8 cellular contexts compared by ENCODE assay signal in genomic region chr17:17724307-17724921, GRCh38. TPM values are rescaled to one million over a fixed set of nuclear protein-coding genes. Genes with fewer than 3 reads are reported as not detected.
DNase-seq lines count a peak whose midpoint lies in the region; ATAC-seq, FAIRE-seq and TF ChIP-seq lines count a peak whose summit lies in the region.

No MANE protein-coding gene starts in this region.

- H2BK5ac ChIP-seq in H1 (ENCODE audit: low read depth, low read length) = no peak overlapping the region

- peaks cover 32 to 33% of the 10 kb centered on the region in 2 donors for H3K4me1 Mint-ChIP-seq in natural killer cell treated with Interleukin-12 subunit alpha and Interleukin-12 subunit beta and Interleukin-15 and Interleukin-18, amount 100 ng/mL, for 72 hours (ENCODE audit: low read depth in 2 of 2)
- peaks cover 45% of the 10 kb centered on the region for H3K4me1 Mint-ChIP-seq in Calu3 (ENCODE audit: low read depth, unreplicated experiment)

- H4K20me1 ChIP-seq in OCI-LY3 (ENCODE audit: insufficient read depth, low read length) = no peaks in the 10 kb centered on the region
- H4K20me1 ChIP-seq in H1 (replicated peaks in 1 of 2; ENCODE audit: control insufficient read depth in 1 of 2, insufficient read depth in 2 of 2, low read length in 2 of 2) = peaks cover 19 to 38% of the 10 kb centered on the region in 2 experiments

- H2AFZ ChIP-seq in OCI-LY3 (ENCODE audit: low read depth, low read length) (no peak overlapping the region), H1 (ENCODE audit: low read length) (no peak overlapping the region)

- H2BK12ac ChIP-seq in H1 (ENCODE audit: low read depth, low read length) = no peak overlapping the region

- CTCF ChIA-PET in H1 (lab: Charles Lee; ENCODE audit: partially characterized antibody) = interaction anchor here (1.2 to 1.4 kb wide), 2 partner anchors 22 to 43 kb away, joined by 3 to 4 read pairs; no protein-coding TSS in a partner anchor
- CTCF ChIA-PET in Calu3 (lab: Charles Lee) = no interaction called here

- H3K79me1 ChIP-seq in H1 (ENCODE audit: low read depth, low read length) = no peaks in the 10 kb centered on the region

- H3K9ac ChIP-seq in OCI-LY3 (ENCODE audit: low read length) = no peak overlapping the region
- H3K9ac ChIP-seq in H1 (replicated peaks in 1 of 4; ENCODE audit: extremely low read depth in 1 of 4, low read depth in 3 of 4, low read length in 3 of 4) = no peak overlapping the region; a peak in 1 of 7 replicates

- no peak for FAIRE-seq in H1 (lab: Jason Lieb, UNC)

- no peak overlapping the region for H3K56ac ChIP-seq in H1 (replicated peaks; ENCODE audit: insufficient read length, low read depth, low read length)

- H3K23ac ChIP-seq in H1 (ENCODE audit: insufficient read length) = no peak overlapping the region

- no peak for TF ChIP-seq POLR2A in H1 (IDR thresholded peaks at IDR 0.05; ENCODE audit: control extremely low read depth in 1 of 2, low read depth in 2 of 2, low read length in 2 of 2)

- H3K79me2 ChIP-seq in OCI-LY3 (ENCODE audit: low read length) (no peaks in the 10 kb centered on the region), H1 (ENCODE audit: control insufficient read depth in 1 of 2, insufficient read depth in 2 of 2, low read length in 2 of 2) (no peaks in the 10 kb centered on the region)

- no peak for TF ChIP-seq CTCF in OCI-LY3 (IDR thresholded peaks at IDR 0.05; ENCODE audit: low read depth, low read length)
- no peak for TF ChIP-seq CTCF in H1 (IDR thresholded peaks at IDR 0.05; ENCODE audit: control extremely low read depth in 1 of 3, insufficient read depth in 1 of 3, low read depth in 1 of 3, low read length in 3 of 3)
- no peak for TF ChIP-seq CTCF in Calu3 (IDR thresholded peaks at IDR 0.05; ENCODE audit: unreplicated experiment)

- H3K9me3 Mint-ChIP-seq in natural killer cell treated with Interleukin-12 subunit alpha and Interleukin-12 subunit beta and Interleukin-15 and Interleukin-18, amount 100 ng/mL, for 72 hours = no peaks in the 10 kb centered on the region
- H3K9me3 Mint-ChIP-seq in Calu3 (ENCODE audit: low read depth, unreplicated experiment) = no peaks in the 10 kb centered on the region

- H3K27ac ChIP-seq in OCI-LY3 (ENCODE audit: low read length) (no peak overlapping the region), H1 (ENCODE audit: low read depth, low read length) (no peak overlapping the region)

- no peaks in the 10 kb centered on the region for H3K36me3 ChIP-seq in OCI-LY3 (replicated peaks; ENCODE audit: low read depth, low read length)
- peaks cover 0 to 3% (median 0%) of the 10 kb centered on the region in 4 experiments; a peak in 1 of 8 replicates for H3K36me3 ChIP-seq in H1 (ENCODE audit: control insufficient read depth in 2 of 4, insufficient read depth in 4 of 4, low read length in 3 of 4)

- H3K4me1 ChIP-seq in OCI-LY3 (ENCODE audit: low read length) (no peaks in the 10 kb centered on the region), H1 (replicated peaks in 1 of 4; ENCODE audit: control insufficient read depth in 3 of 4, insufficient read depth in 4 of 4, low read length in 3 of 4) (peaks cover 0 to 29% (median 17%) of the 10 kb centered on the region in 4 experiments; a peak in 6 of 7 replicates)

- peaks cover 7% of the 10 kb centered on the region; the same call in 1 of the 2 replicates for H3K23me2 ChIP-seq in H1 (ENCODE audit: low read depth, low read length)

- POLR2A ChIA-PET in H1 (lab: Charles Lee; ENCODE audit: partially characterized antibody) = interaction anchor here (0.8 to 2.1 kb wide), 8 partner anchors 13 to 113 kb away, joined by 3 to 6 read pairs (median 4); no protein-coding TSS in a partner anchor

- no peak overlapping the region for H4K91ac ChIP-seq in H1 (replicated peaks; ENCODE audit: insufficient read length, low read length)

- no peak for TF ChIP-seq RAD21 in H1 (IDR thresholded peaks at IDR 0.05 in 1 of 2, conservative IDR thresholded peaks at IDR 0.05 in 1 of 2; ENCODE audit: low read depth in 2 of 2, low read length in 2 of 2)

- H3K14ac ChIP-seq in H1 (ENCODE audit: insufficient read length) = no peak overlapping the region

- no peak overlapping the region for H4K5ac ChIP-seq in H1 (ENCODE audit: insufficient read length, low read depth, low read length)

- no TSS peak for BruUV-seq in Calu3 (replicated peaks; lab: Mats Ljungman, UMichigan)

- 0 out of 2 replicates have a peak overlapping the region, but pooled peaks have one; percentile 15 for H3K18ac ChIP-seq in H1 (ENCODE audit: extremely low read depth, low read length)

- H3K27ac Mint-ChIP-seq in natural killer cell treated with Interleukin-12 subunit alpha and Interleukin-12 subunit beta and Interleukin-15 and Interleukin-18, amount 100 ng/mL, for 72 hours = no peak overlapping the region
- no peak overlapping the region for H3K27ac Mint-ChIP-seq in Calu3 (ENCODE audit: unreplicated experiment)

- peak overlapping the region; percentile 53; the same call in 1 of the 2 replicates for H4K8ac ChIP-seq in H1 (ENCODE audit: extremely low read depth, insufficient read depth, low read length)

- TF ChIP-seq EP300 in H1 (IDR thresholded peaks at IDR 0.05; ENCODE audit: borderline replicate concordance in 1 of 2, low read depth in 2 of 2, low read length in 2 of 2) = no peak

- ATAC-seq in natural killer cell treated with Interleukin-12 subunit alpha and Interleukin-12 subunit beta and Interleukin-15 and Interleukin-18, amount 100 ng/mL, for 72 hours = peak; percentile 63 to 73

- no peak overlapping the region for H2BK20ac ChIP-seq in H1 (ENCODE audit: low read length)

- no peaks in the 10 kb centered on the region for H3K27me3 ChIP-seq in OCI-LY3 (ENCODE audit: low read depth, low read length)
- H3K27me3 ChIP-seq in H1 (replicated peaks in 1 of 4; ENCODE audit: control insufficient read depth in 3 of 4, extremely low read depth in 1 of 4, insufficient read depth in 3 of 4, low read length in 3 of 4) = peaks cover 83 to 99% (median 96%) of the 10 kb centered on the region in 4 experiments

- H3K4me3 Mint-ChIP-seq in natural killer cell treated with Interleukin-12 subunit alpha and Interleukin-12 subunit beta and Interleukin-15 and Interleukin-18, amount 100 ng/mL, for 72 hours = peak overlapping the region; percentile 87
- no peak overlapping the region for H3K4me3 Mint-ChIP-seq in Calu3 (ENCODE audit: low read depth, unreplicated experiment)

- 1% methylated on average over 37 of the region's 46 CpGs; no CpG with 5 or more reads in 1 of the 2 experiments for WGBS in H1 (ENCODE audit: extremely low coverage in 1 of 2, insufficient coverage in 1 of 2, insufficient read length in 1 of 2, insufficient replicate concordance in 2 of 2, low coverage in 1 of 2, low lambda C conversion rate in 2 of 2, missing lambda C conversion rate in 1 of 2), 2 experiments

- H3K4me2 ChIP-seq in OCI-LY3 (ENCODE audit: low read length) (peak overlapping the region; percentile 59), H1 (ENCODE audit: insufficient read depth in 1 of 2, low read depth in 2 of 2, low read length in 2 of 2) (peak overlapping the region; percentile 80 to 99)

- no peak overlapping the region for H2AK5ac ChIP-seq in H1 (ENCODE audit: low read depth, low read length)

- no peak overlapping the region for H2BK15ac ChIP-seq in H1 (ENCODE audit: low read length)

- DNase-seq in NCI-H2171 treated with DMSO at 0.1 percent for 48 hours (lab: John Stamatoyannopoulos, UW) = peak; percentile 38
- no peak for DNase-seq in NCI-H2171 (lab: John Stamatoyannopoulos, UW)
- DNase-seq in H1 (ENCODE audit: low read depth in 1 of 2, low spot score in 2 of 2) = peak in 1 of 2 experiments; percentile 81
- no peak for DNase-seq in natural killer cell treated with Interleukin-12 subunit alpha and Interleukin-12 subunit beta and Interleukin-15 and Interleukin-18, amount 100 ng/mL, for 72 hours (ENCODE audit: low spot score)
- no peak for DNase-seq in hippocampal formation (lab: John Stamatoyannopoulos, UW)
- DNase-seq in Calu3 = no peak
- DNase-seq in effector CD4-positive, alpha-beta T cell = no peak

- no peaks in the 10 kb centered on the region for H3K9me3 ChIP-seq in OCI-LY3 (ENCODE audit: insufficient read depth, low read length)
- no peaks in the 10 kb centered on the region for H3K9me3 ChIP-seq in H1 (ENCODE audit: insufficient read depth in 2 of 2, low read depth in 1 of 2, low read length in 1 of 2)

- intact Hi-C loops in Calu3 (cut with micrococcal nuclease; ENCODE audit: unreplicated experiment) = no loop called here

- H3K4ac ChIP-seq in H1 (replicated peaks; ENCODE audit: insufficient read length, low read depth, low read length) = no peak overlapping the region

- H3K4me3 ChIP-seq in OCI-LY3 (ENCODE audit: low read length) = peak overlapping the region; percentile 62
- peak overlapping the region; percentile 46 to 68 (median 56) for H3K4me3 ChIP-seq in H1 (ENCODE audit: extremely low read depth in 1 of 4, insufficient read depth in 2 of 4, low read depth in 3 of 4, low read length in 4 of 4)

- H2BK120ac ChIP-seq in H1 (replicated peaks; ENCODE audit: low read depth, low read length) = no peak overlapping the region

- H3K27me3 Mint-ChIP-seq in natural killer cell treated with Interleukin-12 subunit alpha and Interleukin-12 subunit beta and Interleukin-15 and Interleukin-18, amount 100 ng/mL, for 72 hours = peaks cover 20 to 27% of the 10 kb centered on the region in 2 donors
- H3K27me3 Mint-ChIP-seq in Calu3 (ENCODE audit: unreplicated experiment) = no peaks in the 10 kb centered on the region

- no peaks in the 10 kb centered on the region for H3K36me3 Mint-ChIP-seq in natural killer cell treated with Interleukin-12 subunit alpha and Interleukin-12 subunit beta and Interleukin-15 and Interleukin-18, amount 100 ng/mL, for 72 hours
- peaks cover 36% of the 10 kb centered on the region for H3K36me3 Mint-ChIP-seq in Calu3 (ENCODE audit: insufficient read depth, unreplicated experiment)

TF ChIP-seq in H1, 55 proteins besides CTCF, POLR2A, EP300 and RAD21 (continues in another document):
- TF ChIP-seq EGR1 (IDR thresholded peaks at IDR 0.05; ENCODE audit: borderline replicate concordance, low read depth, low read length) = peak; percentile 69
- peak; percentile 31 for TF ChIP-seq KDM4A (IDR thresholded peaks at IDR 0.05; ENCODE audit: low read depth, low read length, severe bottlenecking)
- TF ChIP-seq CTBP2 (IDR thresholded peaks at IDR 0.05; ENCODE audit: borderline replicate concordance, insufficient read depth, insufficient read length, low read length) = peak; percentile 86
- TF ChIP-seq NRF1 (IDR thresholded peaks at IDR 0.05; ENCODE audit: low read depth, low read length) = no peak

RNA-seq across cellular contexts. Expression of gene RAI1, which starts 43.2 kb away (rescaled TPM):
- 0.80 and 1.2 TPM in 2 replicates for total RNA-seq in H1 (2021; fragmentation: NEBNext Ultra II Directional; extraction: Animal tissue kit (Norgen Biotek cat#: 25700))
- 0.39 and 0.57 TPM in 2 replicates for polyA plus RNA-seq in H1 (2011; rRNA removed)
- 0.45 TPM for polyA plus RNA-seq in H1 (2011; cell fraction: cytosol; rRNA removed)
- polyA plus RNA-seq in H1 (2011; cell fraction: nucleus; rRNA removed) = 1.5 TPM
- polyA plus RNA-seq in H1 (2012, experiment 1 of 2) = 0.89 to 1.6 TPM (median 1.1 TPM) in 4 replicates
- 0.58 TPM for polyA plus RNA-seq in H1 (2012, experiment 2 of 2)
- polyA plus RNA-seq in H1 (2013, experiment 1 of 2) = 0.71 TPM
- polyA plus RNA-seq in H1 (2013, experiment 2 of 2) = 0.57 TPM
- 0.13 and 0.22 TPM in 2 replicates for polyA minus RNA-seq in H1 (2011; rRNA and poly(A)+ RNA removed)
- polyA minus RNA-seq in H1 (2011; cell fraction: cytosol; rRNA and poly(A)+ RNA removed) = 0.73 TPM
- 1.4 TPM for polyA minus RNA-seq in H1 (2011; cell fraction: nucleus; rRNA and poly(A)+ RNA removed)
- total RNA-seq in natural killer cell treated with Interleukin-12 subunit alpha and Interleukin-12 subunit beta and Interleukin-15 and Interleukin-18, amount 100 ng/mL, for 72 hours = 10 to 100 TPM; 15.8 to 31.0 TPM
- 38.0 and 43.4 TPM in 2 replicates for total RNA-seq in Calu3 (2022)
